ENCODE assay signal across 10 cellular contexts in the genomic region with DNA sequence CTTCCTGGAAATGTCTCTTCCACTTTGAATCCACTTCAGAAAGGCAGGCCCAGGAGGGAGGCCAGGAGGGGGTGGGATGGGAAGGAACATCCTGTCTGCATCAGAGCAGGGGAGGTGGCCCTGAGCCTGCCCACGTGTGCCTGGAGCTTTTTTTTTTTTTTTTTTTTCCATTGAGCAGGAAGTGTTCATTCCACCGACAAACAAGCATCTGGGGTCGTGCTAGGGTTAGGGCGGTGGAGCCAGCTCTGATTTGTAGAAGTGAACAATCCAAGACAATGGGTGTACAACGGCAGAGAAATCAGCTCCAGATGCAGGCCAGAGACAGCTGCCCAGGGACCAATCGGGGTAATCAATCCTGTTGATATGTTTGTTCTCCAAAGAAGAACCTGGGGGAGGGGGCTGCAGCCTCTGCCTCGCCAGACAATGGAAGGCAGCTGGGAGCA.
A peak's percentile ranks its signal among the peaks of the same experiment; 100 is the strongest.
DNase-seq lines count a peak whose midpoint lies in the region; ATAC-seq, FAIRE-seq and TF ChIP-seq lines count a peak whose summit lies in the region.
"Had no signal": no experiment of that assay in that cellular context is flagged by ENCODE, and none has a peak within 500 bp of the region (broad histone marks: within the 10 kb centered on the region; RNA-seq: fewer than 3 reads in every experiment).

No MANE protein-coding gene starts in this region.

- peak overlapping the region; percentile 74 for H3K27ac Mint-ChIP-seq in astrocyte (ENCODE audit: unreplicated experiment)

- H3K27ac ChIP-seq in astrocyte (ENCODE audit: low read depth, low read length) (no peak overlapping the region), caudate nucleus (ENCODE audit: low read depth, low read length) (no peak overlapping the region)
- H3K27ac ChIP-seq: neutrophil had no signal

- FAIRE-seq in astrocyte (lab: Jason Lieb, UNC) = no peak
- FAIRE-seq: GM12878 had no signal

- H4K20me1 ChIP-seq in astrocyte (ENCODE audit: insufficient read depth, low read length) = peaks cover 51% of the 10 kb centered on the region

- no peaks in the 10 kb centered on the region for H3K36me3 ChIP-seq in astrocyte (ENCODE audit: insufficient read depth, low read length)
- H3K36me3 ChIP-seq: neutrophil had no signal

- no peak for TF ChIP-seq CTCF in astrocyte (IDR thresholded peaks at IDR 0.05; ENCODE audit: insufficient read depth, low read depth, low read length)

- peaks cover 13% of the 10 kb centered on the region for H3K36me3 Mint-ChIP-seq in astrocyte (ENCODE audit: low read depth, unreplicated experiment)

- no peaks in the 10 kb centered on the region for H3K27me3 ChIP-seq in astrocyte (ENCODE audit: insufficient read depth, low read length)
- H3K27me3 ChIP-seq: neutrophil had no signal

- ATAC-seq in left colon = peak; percentile 25
- ATAC-seq: GM12878 had no signal

- H2AFZ ChIP-seq in astrocyte (ENCODE audit: low read depth, low read length) = peak overlapping the region; percentile 31

- DNase-seq in A172 (ENCODE audit: low spot score) (peak; percentile 71), HK-2 (ENCODE audit: unreplicated experiment) (peak; percentile 73), astrocyte (ENCODE audit: low read depth) (peak; percentile 74), left colon (peak in 1 of 2 donors; percentile 62), amniotic stem cell (lab: John Stamatoyannopoulos, UW) (no peak), caudate nucleus (lab: John Stamatoyannopoulos, UW) (no peak), mesenteric fat pad (ENCODE audit: low spot score) (no peak), dedifferentiated amniotic fluid mesenchymal stem cell (ENCODE audit: extremely low spot score) (no peak)

- peak overlapping the region; percentile 33 for H3K9ac ChIP-seq in astrocyte (ENCODE audit: low read length)

- H3K4me1 Mint-ChIP-seq in astrocyte (ENCODE audit: low read depth, unreplicated experiment) = peaks cover 43% of the 10 kb centered on the region

- peaks cover 21% of the 10 kb centered on the region for H3K79me2 ChIP-seq in astrocyte (ENCODE audit: insufficient read depth, low read length)

- peak overlapping the region; percentile 58 for H3K4me2 ChIP-seq in astrocyte (ENCODE audit: low read length)

- no peaks in the 10 kb centered on the region for H3K27me3 Mint-ChIP-seq in astrocyte (ENCODE audit: low read depth, unreplicated experiment)

- H3K4me3 ChIP-seq in astrocyte (ENCODE audit: insufficient read depth, low read depth, low read length) = no peak overlapping the region
- H3K4me3 ChIP-seq: GM12878 had no signal

- no peaks in the 10 kb centered on the region for H3K9me3 ChIP-seq in astrocyte (ENCODE audit: insufficient read depth, low read depth, low read length)
- H3K9me3 ChIP-seq: neutrophil had no signal

- H3K9me3 Mint-ChIP-seq in astrocyte (ENCODE audit: unreplicated experiment) = no peaks in the 10 kb centered on the region

- H3K4me1 ChIP-seq in astrocyte (ENCODE audit: insufficient read depth, low read length) = peaks cover 19% of the 10 kb centered on the region

- intact Hi-C loops in left colon (cut with DNase I, micrococcal nuclease) = no loop called here

- no peak overlapping the region for H3K4me3 Mint-ChIP-seq in astrocyte (ENCODE audit: unreplicated experiment)

Comparison
In these comparisons a context has a peak if more than half of its experiments do, and no peak if none do; other contexts are left out.
1. DNase-seq: peak in A172 (single experiment), HK-2 (single experiment) and astrocyte (single experiment); none in amniotic stem cell (single experiment), caudate nucleus (0 of 61), mesenteric fat pad (single experiment) and dedifferentiated amniotic fluid mesenchymal stem cell (single experiment).